8 cellular contexts compared by ENCODE assay signal in the genomic region with DNA sequence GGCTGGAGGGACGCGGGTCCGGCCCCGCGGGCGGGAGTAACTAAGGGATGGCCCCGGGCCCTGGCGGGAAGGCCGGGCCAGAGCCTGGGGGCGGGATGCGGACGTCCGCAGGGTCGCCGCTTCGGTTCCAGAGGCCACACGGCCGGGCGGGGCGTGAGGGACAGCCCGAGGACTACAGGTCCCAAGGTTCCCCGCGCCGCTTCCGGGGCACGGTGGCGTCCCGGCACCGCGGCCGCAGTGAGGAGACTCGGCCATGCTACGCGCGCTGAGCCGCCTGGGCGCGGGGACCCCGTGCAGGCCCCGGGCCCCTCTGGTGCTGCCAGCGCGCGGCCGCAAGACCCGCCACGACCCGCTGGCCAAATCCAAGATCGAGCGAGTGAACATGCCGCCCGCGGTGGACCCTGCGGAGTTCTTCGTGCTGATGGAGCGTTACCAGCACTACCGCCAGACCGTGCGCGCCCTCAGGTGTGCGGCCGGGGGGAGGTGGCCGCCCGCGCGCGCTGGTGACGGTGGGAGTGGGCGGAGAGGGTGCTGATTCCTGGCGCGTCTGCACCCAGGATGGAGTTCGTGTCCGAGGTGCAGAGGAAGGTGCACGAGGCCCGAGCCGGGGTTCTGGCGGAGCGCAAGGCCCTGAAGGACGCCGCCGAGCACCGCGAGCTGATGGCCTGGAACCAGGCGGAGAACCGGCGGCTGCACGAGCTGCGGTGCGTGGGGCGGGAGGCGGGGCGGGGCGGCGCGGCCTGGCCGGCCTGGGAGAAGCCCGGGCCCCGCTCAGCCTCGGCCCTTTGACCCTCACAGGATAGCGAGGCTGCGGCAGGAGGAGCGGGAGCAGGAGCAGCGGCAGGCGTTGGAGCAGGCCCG. TPM values are rescaled to one million over a fixed set of nuclear protein-coding genes. Genes with fewer than 3 reads are reported as not detected.
A peak's percentile ranks its signal among the peaks of the same experiment; 100 is the strongest.
DNase-seq lines count a peak whose midpoint lies in the region; ATAC-seq and TF ChIP-seq lines count a peak whose summit lies in the region.

A gene (plus strand): TSS at position 237 of the 861 bp plus-strand sequence. CDS start 17 bp downstream, at position 254.

- peak; percentile 78 for DNase-seq in NK-92 treated with Interleukin-12 subunit alpha and Interleukin-12 subunit beta, amount 100 ng/mL, for 24 hours (lab: John Stamatoyannopoulos, UW)
- DNase-seq in NK-92 (lab: John Stamatoyannopoulos, UW; ENCODE audit: unreplicated experiment) (no peak), NCI-H2029 treated with DMSO at 0.1 percent for 48 hours (lab: John Stamatoyannopoulos, UW) (peak; percentile 55), WERI-Rb-1 (peak; percentile 92), mammary epithelial cell (peak; percentile 88), immature natural killer cell (peak; percentile 76 to 79 (median 78)), smooth muscle cell of the brain vasculature (ENCODE audit: low read depth, low spot score) (peak; percentile 51)

- H3K4me3 ChIP-seq in WERI-Rb-1 (ENCODE audit: low read depth, low read length) (peak within 1 kb of the TSS; percentile 73), mammary epithelial cell (replicated peaks in 1 of 3; ENCODE audit: insufficient read depth in 1 of 3, low read depth in 2 of 3, low read length in 3 of 3) (peak within 1 kb of the TSS; percentile 68 to 93 (median 92))

- H2AFZ ChIP-seq in mammary epithelial cell (ENCODE audit: low read depth, low read length), result peak within 1 kb of the TSS; percentile 99

- peaks cover 26% of the 10 kb centered on the region for H3K79me2 ChIP-seq in mammary epithelial cell (ENCODE audit: insufficient read depth, low read length)

- CTCF ChIA-PET in mammary epithelial cell (lab: Charles Lee; ENCODE audit: low non-redundant PET), result interaction anchor here (0.5 kb wide), 1 partner anchor 270 kb away, joined by 4 read pairs; no protein-coding TSS in a partner anchor

- 0% methylated on average over 3 of the region's 104 CpGs for WGBS in mammary epithelial cell (ENCODE audit: low coverage, missing lambda C conversion rate)

- H3K9ac ChIP-seq in mammary epithelial cell (ENCODE audit: insufficient read depth, low read length), result peak within 1 kb of the TSS; percentile 58

- H3K9me3 ChIP-seq in WERI-Rb-1 (ENCODE audit: severe bottlenecking) (no peaks in the 10 kb centered on the region), mammary epithelial cell (replicated peaks; ENCODE audit: insufficient read depth, low read length) (no peaks in the 10 kb centered on the region)

- H3K36me3 ChIP-seq in WERI-Rb-1 (peaks cover 39% of the 10 kb centered on the region), mammary epithelial cell (ENCODE audit: insufficient read depth, low read length) (peaks cover 16% of the 10 kb centered on the region)

- peaks cover 14 to 16% of the 10 kb centered on the region in 2 donors for H3K4me1 Mint-ChIP-seq in immature natural killer cell

- peak within 1 kb of the TSS; percentile 78 to 87 (median 83) for H3K27ac Mint-ChIP-seq in immature natural killer cell

- peak within 1 kb of the TSS; percentile 94 for H3K4me2 ChIP-seq in mammary epithelial cell (ENCODE audit: insufficient read depth, low read depth, low read length)

- intact Hi-C loops in mammary epithelial cell (cut with micrococcal nuclease), result no loop called here

- peaks cover 8% of the 10 kb centered on the region for H3K4me1 ChIP-seq in mammary epithelial cell (ENCODE audit: insufficient read depth, low read length)

- H3K36me3 Mint-ChIP-seq in immature natural killer cell, result peaks cover 0 to 14% (median 0%) of the 10 kb centered on the region in 3 donors

- no peaks in the 10 kb centered on the region for H3K9me3 Mint-ChIP-seq in immature natural killer cell

- TSS peak; percentile 25 for BruUV-seq in mammary epithelial cell (replicated peaks; lab: Mats Ljungman, UMichigan)

- in situ Hi-C loops in mammary epithelial cell (cut with MboI; ENCODE audit: low sequenced_read_pairs in 2 of 2), result no loop called here

- peak within 1 kb of the TSS; percentile 81 to 93 (median 85) for H3K4me3 Mint-ChIP-seq in immature natural killer cell

- peak; percentile 77 for ATAC-seq in HG02938 (IDR thresholded peaks at IDR 0.05; ENCODE audit: unreplicated experiment)

- H3K27me3 ChIP-seq in WERI-Rb-1 (ENCODE audit: insufficient read depth, low read depth, severe bottlenecking) (no peaks in the 10 kb centered on the region), mammary epithelial cell (ENCODE audit: insufficient read depth, low read length) (no peaks in the 10 kb centered on the region)

- no peaks in the 10 kb centered on the region for H4K20me1 ChIP-seq in mammary epithelial cell (ENCODE audit: insufficient read depth, low read length)

- H3K27me3 Mint-ChIP-seq in immature natural killer cell (ENCODE audit: low read depth in 3 of 3), result peaks cover 6 to 16% (median 7%) of the 10 kb centered on the region in 3 donors

- H3K27ac ChIP-seq in WERI-Rb-1 (peak within 1 kb of the TSS; percentile 89), mammary epithelial cell (ENCODE audit: insufficient read depth, low read depth, low read length) (peak within 1 kb of the TSS; percentile 68)

- dilution Hi-C loops in mammary epithelial cell (cut with HindIII; ENCODE audit: low sequenced_read_pairs), result no loop called here

- TF ChIP-seq CTCF in WERI-Rb-1 (IDR thresholded peaks at IDR 0.05; ENCODE audit: low read depth, low read length), result 0 out of 2 replicates have a peak, but pooled peaks have one; percentile 2
- no peak for TF ChIP-seq CTCF in mammary epithelial cell (conservative IDR thresholded peaks at IDR 0.05 in 1 of 2, IDR thresholded peaks at IDR 0.05 in 1 of 2; ENCODE audit: extremely low read depth in 1 of 2, insufficient read depth in 1 of 2, low read depth in 1 of 2, low read length in 2 of 2)

RNA-seq across cellular contexts. Expression of the gene that starts here (rescaled TPM):
- total RNA-seq in mammary epithelial cell, result 10 to 100 TPM; 25.3 to 54.7 TPM
- 55.9 TPM for polyA plus RNA-seq in mammary epithelial cell
- polyA minus RNA-seq in mammary epithelial cell, result 3.5 TPM
- polyA plus RNA-seq in immature natural killer cell, result 10 to 100 TPM; 65.2 to 76.5 (median 70.7) TPM
